ENCODE assay signal across 14 cellular contexts in genomic region chr18:79526468-79527460, GRCh38.
A peak's percentile ranks its signal among the peaks of the same experiment; 100 is the strongest.
DNase-seq lines count a peak whose midpoint lies in the region; ATAC-seq, FAIRE-seq and TF ChIP-seq lines count a peak whose summit lies in the region.
"Had no signal": no experiment of that assay in that cellular context is flagged by ENCODE, and none has a peak within 500 bp of the region (broad histone marks: within the 10 kb centered on the region; RNA-seq: fewer than 3 reads in every experiment).

No MANE protein-coding gene starts in this region.

- peaks cover 24% of the 10 kb centered on the region for H3K27me3 Mint-ChIP-seq in H9 (ENCODE audit: low read depth)
- no peaks in the 10 kb centered on the region for H3K27me3 Mint-ChIP-seq in T-helper 17 cell
- H3K27me3 Mint-ChIP-seq in activated T-helper 17 cell treated with anti-CD3 and anti-CD28 coated beads, Interleukin-2, amount 50 U/mL, for 72 hours: no peaks in the 10 kb centered on the region

- WGBS in H9 (ENCODE audit: extremely low coverage, insufficient read length, low lambda C conversion rate): no CpG with 5 or more reads among the region's 44 CpGs
- 100% methylated on average over 1 of the region's 44 CpGs; no CpG with 5 or more reads in 1 of the 2 donors for WGBS in neuronal stem cell (ENCODE audit: extremely low coverage in 2 of 2, insufficient read length in 2 of 2, insufficient replicate concordance in 1 of 2), 2 donors

- H3K23ac ChIP-seq in H9 (ENCODE audit: insufficient read length, low read depth, low read length): no peak overlapping the region
- peak overlapping the region; percentile 65 for H3K23ac ChIP-seq in neuronal stem cell (ENCODE audit: low read depth, low read length, poor library complexity)

- no peaks in the 10 kb centered on the region for H3K23me2 ChIP-seq in H9 (ENCODE audit: insufficient read length, low read depth, low read length, poor library complexity, severe bottlenecking)

- H3K9me3 ChIP-seq in H9 (ENCODE audit: control insufficient read depth, low read depth, low read length): no peaks in the 10 kb centered on the region
- H3K9me3 ChIP-seq in T-helper 17 cell (ENCODE audit: control insufficient read depth, low read length, poor library complexity, severe bottlenecking): no peaks in the 10 kb centered on the region
- no peaks in the 10 kb centered on the region for H3K9me3 ChIP-seq in neuronal stem cell (replicated peaks in 1 of 2; ENCODE audit: control insufficient read depth in 2 of 2, insufficient read depth in 1 of 2, low read depth in 1 of 2, low read length in 2 of 2)
- H3K9me3 ChIP-seq: neutrophil, suprapubic skin had no signal

- DNase-seq in H9 (no peak), T-helper 17 cell (peak in 1 of 3 donors; percentile 8), fibroblast of villous mesenchyme (ENCODE audit: low read depth) (peak; percentile 24), neuronal stem cell (ENCODE audit: low spot score) (no peak), HPDE6-E6E7 (ENCODE audit: extremely low spot score) (no peak), RCC 7860 (ENCODE audit: low spot score) (no peak)
- DNase-seq: NCI-H1105 treated with DMSO at 0.1 percent for 48 hours; stimulated activated CD4-positive, alpha-beta T cell treated with anti-CD3 and anti-CD28 coated beads, Interleukin-1b, Interleukin-23, amount 100 ng/mL, for 48 hours had no signal

- H3K27ac Mint-ChIP-seq in H9 (peak overlapping the region in 1 of 3 experiments; percentile 40; a peak in 1 of 7 replicates), T-helper 17 cell (peak overlapping the region; percentile 41)
- no peak overlapping the region for H3K27ac Mint-ChIP-seq in activated T-helper 17 cell treated with anti-CD3 and anti-CD28 coated beads, Interleukin-2, amount 50 U/mL, for 72 hours

- H3K14ac ChIP-seq in H9 (ENCODE audit: insufficient read depth, low read length) (peak overlapping the region; percentile 41; the same call in 1 of the 2 replicates), neuronal stem cell (ENCODE audit: low read length) (no peak overlapping the region)

- no peak overlapping the region for H3K56ac ChIP-seq in H9 (ENCODE audit: insufficient read length, low read depth, low read length)

- H3K4me1 Mint-ChIP-seq in H9 (peaks cover 7 to 18% of the 10 kb centered on the region in 2 experiments), T-helper 17 cell (peaks cover 34% of the 10 kb centered on the region)
- H3K4me1 Mint-ChIP-seq in activated T-helper 17 cell treated with anti-CD3 and anti-CD28 coated beads, Interleukin-2, amount 50 U/mL, for 72 hours: peaks cover 35% of the 10 kb centered on the region

- FAIRE-seq in RCC 7860 (lab: Jason Lieb, UNC): no peak
- FAIRE-seq: endometrium had no signal

- TF ChIP-seq CTCF in H9 (conservative IDR thresholded peaks at IDR 0.05) (no peak), fibroblast of villous mesenchyme (IDR thresholded peaks at IDR 0.05; ENCODE audit: insufficient read depth, low read depth, low read length) (no peak)

- H3K9me3 Mint-ChIP-seq in H9: no peaks in the 10 kb centered on the region
- no peaks in the 10 kb centered on the region for H3K9me3 Mint-ChIP-seq in activated T-helper 17 cell treated with anti-CD3 and anti-CD28 coated beads, Interleukin-2, amount 50 U/mL, for 72 hours

- no peaks in the 10 kb centered on the region for H3K79me2 ChIP-seq in H9 (ENCODE audit: insufficient read depth, low read length)

- no peak overlapping the region for H2BK15ac ChIP-seq in H9 (ENCODE audit: low read depth, low read length)
- peak overlapping the region; percentile 39 for H2BK15ac ChIP-seq in neuronal stem cell (ENCODE audit: low read length)

- H3K4me3 ChIP-seq in fibroblast of villous mesenchyme (ENCODE audit: low read depth, low read length) (no peak overlapping the region), neuronal stem cell (ENCODE audit: low read length in 2 of 2) (peak overlapping the region in 1 of 2 donors; percentile 22)
- H3K4me3 ChIP-seq: GM12878, suprapubic skin had no signal

- H2BK20ac ChIP-seq in H9 (ENCODE audit: low read depth, low read length, poor library complexity, severe bottlenecking): no peak overlapping the region

- H4K8ac ChIP-seq in H9 (replicated peaks; ENCODE audit: insufficient read length, low read depth, low read length) (no peak overlapping the region), neuronal stem cell (ENCODE audit: low read depth, low read length) (no peak overlapping the region)

- ATAC-seq in T-helper 17 cell (no peak), HG03520 (IDR thresholded peaks at IDR 0.05; ENCODE audit: unreplicated experiment) (no peak)
- no peak for ATAC-seq in activated T-helper 17 cell treated with anti-CD3 and anti-CD28 coated beads, Interleukin-2, amount 50 U/mL, for 72 hours (replicated peaks)
- ATAC-seq: GM12878 had no signal

- H3K4ac ChIP-seq in H9 (ENCODE audit: low read depth, low read length) (no peak overlapping the region), neuronal stem cell (ENCODE audit: low read length) (no peak overlapping the region)

- H3K9ac ChIP-seq in H9 (ENCODE audit: extremely low read depth, insufficient read length, low read length) (no peak overlapping the region), neuronal stem cell (ENCODE audit: low read depth, low read length, poor library complexity) (no peak overlapping the region)

- H2BK120ac ChIP-seq in H9 (ENCODE audit: low read depth, low read length, poor library complexity, severe bottlenecking) (no peak overlapping the region), neuronal stem cell (ENCODE audit: low read depth, low read length) (no peak overlapping the region)

- H3K27ac ChIP-seq in H9 (ENCODE audit: insufficient read length, low read depth, low read length): no peak overlapping the region
- no peak overlapping the region for H3K27ac ChIP-seq in neuronal stem cell (replicated peaks; ENCODE audit: low read length)
- H3K27ac ChIP-seq: neutrophil had no signal

- no peaks in the 10 kb centered on the region for H3K36me3 Mint-ChIP-seq in H9 (ENCODE audit: insufficient read depth in 1 of 3, low read depth in 3 of 3)
- H3K36me3 Mint-ChIP-seq in T-helper 17 cell (ENCODE audit: low read depth): peaks cover 4% of the 10 kb centered on the region
- peaks cover 66% of the 10 kb centered on the region for H3K36me3 Mint-ChIP-seq in activated T-helper 17 cell treated with anti-CD3 and anti-CD28 coated beads, Interleukin-2, amount 50 U/mL, for 72 hours (ENCODE audit: low read depth)

- H3K36me3 ChIP-seq in neuronal stem cell (replicated peaks in 1 of 2; ENCODE audit: control insufficient read depth in 2 of 2, insufficient read depth in 2 of 2, low read length in 2 of 2): no peaks in the 10 kb centered on the region

- H3T11ph ChIP-seq in H9 (ENCODE audit: low read length): no peak overlapping the region

- H2AFZ ChIP-seq in H9 (ENCODE audit: low read length) (no peak overlapping the region), neuronal stem cell (ENCODE audit: low read length) (no peak overlapping the region)

- H3K4me1 ChIP-seq in H9 (ENCODE audit: insufficient read depth, low read length): no peaks in the 10 kb centered on the region
- no peaks in the 10 kb centered on the region for H3K4me1 ChIP-seq in neuronal stem cell (ENCODE audit: control insufficient read depth in 2 of 2, insufficient read depth in 1 of 2, low read depth in 1 of 2, low read length in 2 of 2)

- H4K91ac ChIP-seq in H9 (ENCODE audit: insufficient read length, low read depth, low read length) (no peak overlapping the region), neuronal stem cell (ENCODE audit: low read depth, low read length, poor library complexity) (peak overlapping the region; percentile 64)

- H2AK5ac ChIP-seq in H9 (ENCODE audit: insufficient read length, low read length) (no peak overlapping the region), neuronal stem cell (ENCODE audit: low read depth, low read length) (peak overlapping the region; percentile 88)

- H4K5ac ChIP-seq in H9 (ENCODE audit: insufficient read length, low read depth, low read length): no peak overlapping the region

- no peaks in the 10 kb centered on the region for H3K27me3 ChIP-seq in H9 (ENCODE audit: insufficient read depth, low read length)
- peaks cover 0 to 16% (median 0%) of the 10 kb centered on the region in 3 experiments for H3K27me3 ChIP-seq in neuronal stem cell (ENCODE audit: control insufficient read depth in 3 of 3, insufficient read depth in 3 of 3, low read depth in 1 of 3, low read length in 3 of 3)
- H3K27me3 ChIP-seq: suprapubic skin had no signal

- H3K4me2 ChIP-seq in H9 (ENCODE audit: insufficient read depth, insufficient read length, low read length) (no peak overlapping the region), neuronal stem cell (ENCODE audit: insufficient read depth, low read length, poor library complexity, severe bottlenecking) (no peak overlapping the region)

- no peaks in the 10 kb centered on the region for H3K79me1 ChIP-seq in H9 (ENCODE audit: insufficient read depth, low read depth, low read length, poor library complexity, severe bottlenecking)
- no peaks in the 10 kb centered on the region for H3K79me1 ChIP-seq in neuronal stem cell (ENCODE audit: low read depth, low read length)

- H3K4me3 Mint-ChIP-seq in H9 (no peak overlapping the region), T-helper 17 cell (no peak overlapping the region)
- no peak overlapping the region for H3K4me3 Mint-ChIP-seq in activated T-helper 17 cell treated with anti-CD3 and anti-CD28 coated beads, Interleukin-2, amount 50 U/mL, for 72 hours

- H2BK5ac ChIP-seq in H9 (ENCODE audit: insufficient read length, low read length): no peak overlapping the region
- peak overlapping the region; percentile 69 for H2BK5ac ChIP-seq in neuronal stem cell (ENCODE audit: low read length)

- no peak overlapping the region for H3K18ac ChIP-seq in H9 (ENCODE audit: insufficient read length, low read depth, low read length)
- peak overlapping the region; percentile 72 for H3K18ac ChIP-seq in neuronal stem cell (ENCODE audit: low read length)

- H4K20me1 ChIP-seq in H9 (ENCODE audit: control insufficient read depth, insufficient read depth, insufficient read length): no peaks in the 10 kb centered on the region

- H2BK12ac ChIP-seq in H9 (ENCODE audit: insufficient read length, low read depth, low read length) (no peak overlapping the region), neuronal stem cell (ENCODE audit: low read length) (no peak overlapping the region)
